In genomic region chr14:96514694-96515093, GRCh38 we compare ENCODE assay signal across 16 cellular contexts. TPM values are rescaled to one million over a fixed set of nuclear protein-coding genes. Genes with fewer than 3 reads are reported as not detected.
DNase-seq lines count a peak whose midpoint lies in the region; ATAC-seq and TF ChIP-seq lines count a peak whose summit lies in the region.
"Had no signal": no experiment of that assay in that cellular context is flagged by ENCODE, and none has a peak within 500 bp of the region (broad histone marks: within the 10 kb centered on the region; RNA-seq: fewer than 3 reads in every experiment).

No MANE protein-coding gene starts in this region.

- ATAC-seq in natural killer cell (no peak), HG02852 (IDR thresholded peaks at IDR 0.05; ENCODE audit: unreplicated experiment) (peak; percentile 52), T-helper 17 cell (no peak), HG03097 (IDR thresholded peaks at IDR 0.05; ENCODE audit: low FRiP score, unreplicated experiment) (no peak)
- ATAC-seq in natural killer cell treated with Interleukin-12 subunit alpha and Interleukin-12 subunit beta and Interleukin-15 and Interleukin-18, amount 100 ng/mL, for 72 hours: no peak
- ATAC-seq: SK-N-SH treated with all-trans-retinoic acid at 6 μM for 48 hours had no signal

- DNase-seq in natural killer cell (no peak), T-helper 17 cell (no peak), NCI-H1417 treated with DMSO at 0.1 percent for 48 hours (lab: John Stamatoyannopoulos, UW) (no peak), DMS114 treated with DMSO at 0.1 percent for 48 hours (lab: John Stamatoyannopoulos, UW; ENCODE audit: unreplicated experiment) (no peak), medulla oblongata (ENCODE audit: extremely low spot score) (no peak)
- DNase-seq in natural killer cell treated with Interleukin-12 subunit alpha and Interleukin-12 subunit beta and Interleukin-15 and Interleukin-18, amount 100 ng/mL, for 72 hours (ENCODE audit: low spot score): no peak
- DNase-seq: activated CD4-positive, alpha-beta T cell treated with anti-CD3 and anti-CD28 coated beads for 1 hour; activated T-cell treated with anti-CD3 and anti-CD28 coated beads, Interleukin-2, amount 50 U/mL, for 48 hours; DMS153; mesenchymal stem cell; NCI-H2171; stimulated activated CD4-positive, alpha-beta T cell treated with anti-CD3 and anti-CD28 coated beads, Interleukin-15, amount 100 ng/mL, for 24 hours; trophoblast cell had no signal

- H3K9me3 Mint-ChIP-seq in natural killer cell: no peaks in the 10 kb centered on the region
- H3K9me3 Mint-ChIP-seq in natural killer cell treated with Interleukin-12 subunit alpha and Interleukin-12 subunit beta and Interleukin-15 and Interleukin-18, amount 100 ng/mL, for 72 hours: no peaks in the 10 kb centered on the region

- no peak for TF ChIP-seq CTCF in natural killer cell (IDR thresholded peaks at IDR 0.05)

- H3K4me3 Mint-ChIP-seq in natural killer cell (peak overlapping the region; percentile 17), T-helper 17 cell (no peak overlapping the region)
- H3K4me3 Mint-ChIP-seq in natural killer cell treated with Interleukin-12 subunit alpha and Interleukin-12 subunit beta and Interleukin-15 and Interleukin-18, amount 100 ng/mL, for 72 hours: no peak overlapping the region

- H3K36me3 Mint-ChIP-seq in natural killer cell (no peaks in the 10 kb centered on the region), T-helper 17 cell (ENCODE audit: low read depth) (no peaks in the 10 kb centered on the region)
- no peaks in the 10 kb centered on the region for H3K36me3 Mint-ChIP-seq in natural killer cell treated with Interleukin-12 subunit alpha and Interleukin-12 subunit beta and Interleukin-15 and Interleukin-18, amount 100 ng/mL, for 72 hours

- no peaks in the 10 kb centered on the region for H3K9me3 ChIP-seq in T-helper 17 cell (ENCODE audit: control insufficient read depth, low read length, poor library complexity, severe bottlenecking)

- intact Hi-C loops in natural killer cell (cut with micrococcal nuclease): no loop called here

- no peaks in the 10 kb centered on the region for H3K27me3 Mint-ChIP-seq in natural killer cell (ENCODE audit: low read depth in 2 of 2)
- no peaks in the 10 kb centered on the region for H3K27me3 Mint-ChIP-seq in natural killer cell treated with Interleukin-12 subunit alpha and Interleukin-12 subunit beta and Interleukin-15 and Interleukin-18, amount 100 ng/mL, for 72 hours
- no peaks in the 10 kb centered on the region for H3K27me3 Mint-ChIP-seq in T-helper 17 cell

- H3K4me1 Mint-ChIP-seq in natural killer cell (peaks cover 67 to 75% of the 10 kb centered on the region in 2 donors), T-helper 17 cell (peaks cover 44% of the 10 kb centered on the region)
- H3K4me1 Mint-ChIP-seq in natural killer cell treated with Interleukin-12 subunit alpha and Interleukin-12 subunit beta and Interleukin-15 and Interleukin-18, amount 100 ng/mL, for 72 hours (ENCODE audit: low read depth in 2 of 2): peaks cover 51 to 57% of the 10 kb centered on the region in 2 donors

- peak overlapping the region; percentile 0 to 20 for H3K27ac Mint-ChIP-seq in natural killer cell
- H3K27ac Mint-ChIP-seq in natural killer cell treated with Interleukin-12 subunit alpha and Interleukin-12 subunit beta and Interleukin-15 and Interleukin-18, amount 100 ng/mL, for 72 hours: peak overlapping the region in 1 of 2 donors; percentile 29
- peak overlapping the region; percentile 86 for H3K27ac Mint-ChIP-seq in T-helper 17 cell

RNA-seq across cellular contexts. Expression of gene PAPOLA, which starts 12.5 kb away (rescaled TPM):
- total RNA-seq in natural killer cell (100 to 1,000 TPM; 200 to 225 (median 224) TPM), T-helper 17 cell (100 to 1,000 TPM; 141 to 169 TPM)
- 100 to 1,000 TPM; 167 to 216 TPM for total RNA-seq in natural killer cell treated with Interleukin-12 subunit alpha and Interleukin-12 subunit beta and Interleukin-15 and Interleukin-18, amount 100 ng/mL, for 72 hours
